ENCODE assay signal across 19 cellular contexts in genomic region chr5:149493316-149493715, GRCh38. TPM values are rescaled to one million over a fixed set of nuclear protein-coding genes. Genes with fewer than 3 reads are reported as not detected.
DNase-seq lines count a peak whose midpoint lies in the region; ATAC-seq, FAIRE-seq and TF ChIP-seq lines count a peak whose summit lies in the region.
"Had no signal": no experiment of that assay in that cellular context is flagged by ENCODE, and none has a peak within 500 bp of the region (broad histone marks: within the 10 kb centered on the region; RNA-seq: fewer than 3 reads in every experiment).

No MANE protein-coding gene starts in this region.

- peaks cover 50% of the 10 kb centered on the region for H3K4me1 Mint-ChIP-seq in astrocyte (ENCODE audit: low read depth, unreplicated experiment)
- H3K4me1 Mint-ChIP-seq: activated CD4-positive, alpha-beta T cell treated with anti-CD3 and anti-CD28 coated beads, Interleukin-2, amount 10 ng/mL, durations not matched to agents 7 days and 5 days had no signal

- no peak overlapping the region for H2AFZ ChIP-seq in astrocyte (ENCODE audit: low read depth, low read length)
- H2AFZ ChIP-seq: hepatocyte had no signal

- no peak overlapping the region for H3K4me3 ChIP-seq in astrocyte (ENCODE audit: insufficient read depth, low read depth, low read length)
- H3K4me3 ChIP-seq in prostate gland = no peak overlapping the region
- no peak overlapping the region for H3K4me3 ChIP-seq in WERI-Rb-1 (ENCODE audit: low read depth, low read length)
- H3K4me3 ChIP-seq: A549, hepatocyte had no signal

- no peaks in the 10 kb centered on the region for H3K27me3 ChIP-seq in astrocyte (ENCODE audit: insufficient read depth, low read length)
- no peaks in the 10 kb centered on the region for H3K27me3 ChIP-seq in prostate gland (replicated peaks; ENCODE audit: insufficient read depth)
- H3K27me3 ChIP-seq in WERI-Rb-1 (ENCODE audit: insufficient read depth, low read depth, severe bottlenecking) = no peaks in the 10 kb centered on the region
- H3K27me3 ChIP-seq: hepatocyte had no signal

- peaks cover 11% of the 10 kb centered on the region for H4K20me1 ChIP-seq in astrocyte (ENCODE audit: insufficient read depth, low read length)

- H3K4me1 ChIP-seq in astrocyte (ENCODE audit: insufficient read depth, low read length) = peaks cover 11% of the 10 kb centered on the region
- H3K4me1 ChIP-seq in prostate gland (replicated peaks) = peaks cover 19% of the 10 kb centered on the region

- H3K9me3 ChIP-seq in astrocyte (ENCODE audit: insufficient read depth, low read depth, low read length) (no peaks in the 10 kb centered on the region), prostate gland (no peaks in the 10 kb centered on the region), WERI-Rb-1 (ENCODE audit: severe bottlenecking) (no peaks in the 10 kb centered on the region)
- H3K9me3 ChIP-seq: A549 had no signal

- DNase-seq in NCI-H2107 treated with DMSO at 0.1 percent for 48 hours (lab: John Stamatoyannopoulos, UW; ENCODE audit: unreplicated experiment) (peak; percentile 19), NCI-H2107 (lab: John Stamatoyannopoulos, UW) (no peak), NCI-H2029 (lab: John Stamatoyannopoulos, UW) (peak; percentile 80), astrocyte (ENCODE audit: low read depth) (no peak), prostate gland (ENCODE audit: low spot score) (peak; percentile 36), WERI-Rb-1 (no peak)
- DNase-seq: activated CD4-positive, alpha-beta T cell treated with anti-CD3 and anti-CD28 coated beads, Interleukin-2, amount 10 ng/mL, durations not matched to agents 7 days and 5 days; activated T-cell treated with anti-CD3 and anti-CD28 coated beads, Interleukin-2, amount 50 U/mL, for 4 hours; CD4-positive, alpha-beta memory T cell; cortex of kidney; left colon; NCI-H187; Right ventricle myocardium superior; T1000 had no signal

- no peaks in the 10 kb centered on the region for H3K9me3 Mint-ChIP-seq in astrocyte (ENCODE audit: unreplicated experiment)
- H3K9me3 Mint-ChIP-seq: activated CD4-positive, alpha-beta T cell treated with anti-CD3 and anti-CD28 coated beads, Interleukin-2, amount 10 ng/mL, durations not matched to agents 7 days and 5 days; activated T-cell treated with anti-CD3 and anti-CD28 coated beads, Interleukin-2, amount 50 U/mL, for 4 hours had no signal

- no peak for FAIRE-seq in astrocyte (lab: Jason Lieb, UNC)
- FAIRE-seq: A549 had no signal

- peaks cover 7% of the 10 kb centered on the region for H3K36me3 Mint-ChIP-seq in astrocyte (ENCODE audit: low read depth, unreplicated experiment)

- peak overlapping the region; percentile 42 for H3K27ac Mint-ChIP-seq in astrocyte (ENCODE audit: unreplicated experiment)
- H3K27ac Mint-ChIP-seq: activated CD4-positive, alpha-beta T cell treated with anti-CD3 and anti-CD28 coated beads, Interleukin-2, amount 10 ng/mL, durations not matched to agents 7 days and 5 days had no signal

- peaks cover 46% of the 10 kb centered on the region for H3K36me3 ChIP-seq in astrocyte (ENCODE audit: insufficient read depth, low read length)
- H3K36me3 ChIP-seq in prostate gland = peaks cover 0 to 3% of the 10 kb centered on the region in 2 donors
- H3K36me3 ChIP-seq in WERI-Rb-1 = peaks cover 31% of the 10 kb centered on the region

- no peak overlapping the region for H3K9ac ChIP-seq in astrocyte (ENCODE audit: low read length)
- H3K9ac ChIP-seq: KMS-11 had no signal

- intact Hi-C loops in prostate gland (cut with DNase I) = no loop called here

- H3K27me3 Mint-ChIP-seq in astrocyte (ENCODE audit: low read depth, unreplicated experiment) = no peaks in the 10 kb centered on the region
- H3K27me3 Mint-ChIP-seq: CD4-positive, alpha-beta memory T cell had no signal

- no peak for ATAC-seq in GM18870 (IDR thresholded peaks at IDR 0.05; ENCODE audit: unreplicated experiment)
- no peak for ATAC-seq in HG03025 (IDR thresholded peaks at IDR 0.05; ENCODE audit: low FRiP score, unreplicated experiment)
- ATAC-seq: A549; activated T-cell treated with anti-CD3 and anti-CD28 coated beads, Interleukin-2, amount 50 U/mL, for 4 hours; left colon had no signal

- H3K27ac ChIP-seq in astrocyte (ENCODE audit: low read depth, low read length) (no peak overlapping the region), prostate gland (peak overlapping the region; percentile 84 to 94), WERI-Rb-1 (no peak overlapping the region)
- H3K27ac ChIP-seq: A549, hepatocyte, KMS-11 had no signal

- no peak overlapping the region for H3K4me3 Mint-ChIP-seq in astrocyte (ENCODE audit: unreplicated experiment)
- H3K4me3 Mint-ChIP-seq: activated CD4-positive, alpha-beta T cell treated with anti-CD3 and anti-CD28 coated beads, Interleukin-2, amount 10 ng/mL, durations not matched to agents 7 days and 5 days; activated T-cell treated with anti-CD3 and anti-CD28 coated beads, Interleukin-2, amount 50 U/mL, for 4 hours; CD4-positive, alpha-beta memory T cell had no signal

- 54% methylated on average over 2 of the region's 2 CpGs for WGBS in prostate gland

- H3K4me2 ChIP-seq in astrocyte (ENCODE audit: low read length) = no peak overlapping the region
- H3K4me2 ChIP-seq: A549, hepatocyte, KMS-11 had no signal

- peaks cover 2% of the 10 kb centered on the region for H3K79me2 ChIP-seq in astrocyte (ENCODE audit: insufficient read depth, low read length)
- H3K79me2 ChIP-seq: hepatocyte had no signal

- TF ChIP-seq CTCF in astrocyte (IDR thresholded peaks at IDR 0.05; ENCODE audit: insufficient read depth, low read depth, low read length) = no peak
- no peak for TF ChIP-seq CTCF in prostate gland (IDR thresholded peaks at IDR 0.05)
- TF ChIP-seq CTCF in WERI-Rb-1 (IDR thresholded peaks at IDR 0.05; ENCODE audit: low read depth, low read length) = no peak

- TF ChIP-seq POLR2A in prostate gland (IDR thresholded peaks at IDR 0.05) = no peak

RNA-seq across cellular contexts. Expression of gene CSNK1A1, which starts 57.9 kb away (rescaled TPM):
- 384 and 392 TPM in 2 replicates for total RNA-seq in astrocyte
- 100 to 1,000 TPM; 219 to 269 TPM for total RNA-seq in prostate gland

Comparison
In these comparisons a context has a peak if more than half of its experiments do, and no peak if none do; other contexts are left out.
1. DNase-seq: peak in NCI-H2107 treated with DMSO at 0.1 percent for 48 hours (single experiment), NCI-H2029 (single experiment) and prostate gland (single experiment); none in NCI-H2107 (single experiment), astrocyte (single experiment) and WERI-Rb-1 (single experiment).
2. H3K27ac ChIP-seq: peak in prostate gland (2 of 2); none in astrocyte (single experiment) and WERI-Rb-1 (single experiment).